Comparison of ENCODE assay signal across 18 cellular contexts in the genomic region with DNA sequence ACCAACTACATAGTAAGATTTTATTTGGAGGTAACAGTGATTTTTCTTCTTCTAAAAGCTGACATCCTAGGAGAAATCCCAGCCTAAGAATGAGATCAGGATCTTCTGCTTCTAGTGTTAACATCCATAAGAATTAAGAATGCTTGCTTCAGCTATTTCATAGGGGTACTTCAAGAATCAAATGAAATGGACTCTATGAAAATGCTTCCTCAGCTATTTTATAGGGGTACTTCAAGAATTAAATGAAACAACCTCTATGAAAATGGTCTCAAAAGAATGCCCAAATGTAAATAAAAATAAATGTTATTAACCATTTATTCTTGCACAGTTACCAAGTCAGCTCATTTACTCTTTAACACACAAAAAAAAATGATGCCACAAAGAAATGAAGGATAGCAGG. TPM values are rescaled to one million over a fixed set of nuclear protein-coding genes. Genes with fewer than 3 reads are reported as not detected.
DNase-seq lines count a peak whose midpoint lies in the region; ATAC-seq, FAIRE-seq and TF ChIP-seq lines count a peak whose summit lies in the region.
"Had no signal": no experiment of that assay in that cellular context is flagged by ENCODE, and none has a peak within 500 bp of the region (broad histone marks: within the 10 kb centered on the region; RNA-seq: fewer than 3 reads in every experiment).

No MANE protein-coding gene starts in this region.

- no peak for TF ChIP-seq CTCF in A549 (IDR thresholded peaks at IDR 0.05)
- no peak for TF ChIP-seq CTCF in OCI-LY1 (IDR thresholded peaks at IDR 0.05; ENCODE audit: low read length)
- TF ChIP-seq CTCF in K562 (IDR thresholded peaks at IDR 0.05 in 2 of 3, conservative IDR thresholded peaks at IDR 0.05 in 1 of 3; ENCODE audit: insufficient read depth in 2 of 3, low read depth in 1 of 3, low read length in 3 of 3), result no peak

- no peak overlapping the region for H3K4me2 ChIP-seq in A549
- no peak overlapping the region for H3K4me2 ChIP-seq in OCI-LY1 (ENCODE audit: low read length)
- no peak overlapping the region for H3K4me2 ChIP-seq in K562 (ENCODE audit: insufficient read depth, low read length)

- H3K9me3 ChIP-seq in A549 (no peaks in the 10 kb centered on the region), OCI-LY1 (ENCODE audit: low read length) (no peaks in the 10 kb centered on the region), K562 (replicated peaks; ENCODE audit: control insufficient read depth, insufficient read depth, low read depth, low read length) (no peaks in the 10 kb centered on the region)

- H3K9me1 ChIP-seq in K562 (ENCODE audit: control insufficient read depth, insufficient read depth, low read length), result no peaks in the 10 kb centered on the region

- intact Hi-C loops in K562 (cut with micrococcal nuclease), result no loop called here

- in situ Hi-C loops in K562 (cut with MboI), result no loop called here

- TF ChIP-seq POLR2A in A549 (IDR thresholded peaks at IDR 0.05; ENCODE audit: low read length) (no peak), K562 (conservative IDR thresholded peaks at IDR 0.05) (no peak)

- H2AFZ ChIP-seq in OCI-LY1 (ENCODE audit: low read length) (no peak overlapping the region), K562 (ENCODE audit: low read depth, low read length) (no peak overlapping the region)

- BruUV-seq in K562 (replicated peaks; lab: Mats Ljungman, UMichigan), result no TSS peak

- H3K27me3 ChIP-seq in OCI-LY1 (ENCODE audit: insufficient read depth, low read length), result no peaks in the 10 kb centered on the region
- H3K27me3 ChIP-seq in K562 (ENCODE audit: control insufficient read depth in 2 of 2, insufficient read depth in 2 of 2, low read length in 2 of 2), result no peaks in the 10 kb centered on the region
- H3K27me3 ChIP-seq: BLaER1 treated with 17β-estradiol and CSF1 and Interleukin-3, amounts not matched to agents 10 nM and 100 nM had no signal

- no peaks in the 10 kb centered on the region for H3F3A ChIP-seq in OCI-LY1 (ENCODE audit: insufficient read depth, low read length)

- FAIRE-seq in A204.1 (lab: Jason Lieb, UNC) (peak; percentile 6), A549 (lab: Jason Lieb, UNC) (no peak), K562 (lab: Jason Lieb, UNC) (no peak)

- peaks cover 98% of the 10 kb centered on the region for H3K79me2 ChIP-seq in OCI-LY1 (ENCODE audit: insufficient read depth, low read length)
- no peaks in the 10 kb centered on the region for H3K79me2 ChIP-seq in K562 (ENCODE audit: control insufficient read depth, insufficient read depth, low read length)

- H3K9me2 ChIP-seq in OCI-LY1 (ENCODE audit: low read depth, low read length), result no peaks in the 10 kb centered on the region

- no peak for TF ChIP-seq RAD21 in A549 (conservative IDR thresholded peaks at IDR 0.05 in 1 of 2, IDR thresholded peaks at IDR 0.05 in 1 of 2)
- no peak for TF ChIP-seq RAD21 in K562 (CRISPR knock-in tag; conservative IDR thresholded peaks at IDR 0.05 in 1 of 2, IDR thresholded peaks at IDR 0.05 in 1 of 2)

- H3K36me3 ChIP-seq in OCI-LY1 (ENCODE audit: insufficient read depth, low read length) (peaks cover 11% of the 10 kb centered on the region), K562 (ENCODE audit: control insufficient read depth, insufficient read depth, low read length) (no peaks in the 10 kb centered on the region)

- no peak overlapping the region for H3K9ac ChIP-seq in OCI-LY1 (ENCODE audit: low read length)
- H3K9ac ChIP-seq in K562 (ENCODE audit: insufficient read depth in 1 of 2, low read depth in 2 of 2, low read length in 2 of 2), result no peak overlapping the region
- H3K9ac ChIP-seq: BLaER1 treated with 17β-estradiol and CSF1 and Interleukin-3, amounts not matched to agents 10 nM and 100 nM had no signal

- H4K20me1 ChIP-seq in OCI-LY1 (ENCODE audit: insufficient read depth, low read length), result no peaks in the 10 kb centered on the region
- H4K20me1 ChIP-seq in K562 (replicated peaks; ENCODE audit: control insufficient read depth, insufficient read depth, low read length), result no peaks in the 10 kb centered on the region

- H3K27ac ChIP-seq in A549 (no peak overlapping the region), OCI-LY1 (ENCODE audit: low read depth, low read length, poor library complexity, severe bottlenecking) (peak overlapping the region; percentile 97), K562 (ENCODE audit: extremely low read depth, low read depth, low read length) (no peak overlapping the region)

- POLR2A ChIA-PET in A549 (lab: Yijun Ruan, JAX) (no interaction called here), K562 (lab: Yijun Ruan, JAX) (interaction anchor here (0.9 kb wide), 1 partner anchor 9 kb away, joined by 3 read pairs; no protein-coding TSS in a partner anchor)

- TF ChIP-seq EP300 in A549 (IDR thresholded peaks at IDR 0.05) (no peak), K562 (IDR thresholded peaks at IDR 0.05; ENCODE audit: low read length) (no peak)

- CTCF ChIA-PET in A549 (lab: Yijun Ruan, JAX), result no interaction called here
- CTCF ChIA-PET in K562 (lab: Yijun Ruan, JAX; ENCODE audit: low intra/inter-chr PET ratio), result no interaction called here

- H3K4me1 ChIP-seq in A549, result no peaks in the 10 kb centered on the region
- H3K4me1 ChIP-seq in OCI-LY1 (ENCODE audit: insufficient read depth, low read length, severe bottlenecking), result peaks cover 93% of the 10 kb centered on the region
- H3K4me1 ChIP-seq in K562 (replicated peaks in 1 of 2; ENCODE audit: control insufficient read depth in 2 of 2, insufficient read depth in 2 of 2, low read length in 2 of 2), result peaks cover 0 to 14% of the 10 kb centered on the region in 2 experiments; a peak in 2 of 5 replicates

- ATAC-seq in A549 (no peak), K562 (no peak), GM18858 (IDR thresholded peaks at IDR 0.05; ENCODE audit: unreplicated experiment) (no peak)
- ATAC-seq: CD8-positive, alpha-beta T cell; HCT116 had no signal

- DNase-seq in A549 (ENCODE audit: low read depth in 1 of 2, low spot score in 1 of 2), result no peak
- DNase-seq in K562 (ENCODE audit: extremely low read depth in 1 of 4, low spot score in 3 of 4), result no peak
- DNase-seq in NCI-H2196 (lab: John Stamatoyannopoulos, UW; ENCODE audit: unreplicated experiment), result no peak
- DNase-seq: CD8-positive, alpha-beta T cell; COR-L47; DMS 273 treated with DMSO at 0.1 percent for 48 hours; DMS53; GF-D8; GOT3; H7; HFFc6; Karpas-422; KBM-7 had no signal

- H3K4me3 ChIP-seq in A549 (no peak overlapping the region), OCI-LY1 (ENCODE audit: low read depth, low read length, poor library complexity, severe bottlenecking) (no peak overlapping the region), K562 (no peak overlapping the region)
- H3K4me3 ChIP-seq: BLaER1 treated with 17β-estradiol and CSF1 and Interleukin-3, amounts not matched to agents 10 nM and 100 nM had no signal

TF ChIP-seq in A549, 52 proteins besides CTCF, POLR2A, EP300 and RAD21:
- TF ChIP-seq MAFK (IDR thresholded peaks at IDR 0.05; ENCODE audit: partially characterized antibody), result peak; percentile 76
- TF ChIP-seq ZC3H11A (IDR thresholded peaks at IDR 0.05), result no peak

TF ChIP-seq in K562, 482 proteins besides CTCF, POLR2A, EP300 and RAD21:
- TF ChIP-seq C11orf30 (IDR thresholded peaks at IDR 0.05; ENCODE audit: low read depth) (peak; percentile 65), ZNF316 (IDR thresholded peaks at IDR 0.05) (peak; percentile 82), MAFK (IDR thresholded peaks at IDR 0.05; ENCODE audit: low read length) (peak; percentile 55; the same call in 1 of the 2 replicates), MAFG (tag; conservative IDR thresholded peaks at IDR 0.05) (peak; percentile 42; the same call in 1 of the 2 replicates), MAFF (IDR thresholded peaks at IDR 0.05; ENCODE audit: low read length) (peak; percentile 71), HDAC3 (IDR thresholded peaks at IDR 0.05; ENCODE audit: borderline replicate concordance, partially characterized antibody) (no peak)

RNA-seq across cellular contexts. Expression of gene ZNF608, which starts 31.5 kb away (rescaled TPM):
- polyA plus RNA-seq in A549 (2011; rRNA removed) (1.8 and 2.5 TPM in 2 replicates), A549 (2017; fragmentation: RNase III; extraction: RNeasy Plus Mini Kit Qiagen cat#74134 plus additional on column Dnase treatment) (0.43 to 0.77 TPM (median 0.66 TPM) in 3 replicates), K562 (2011; rRNA removed) (0.69 and 0.89 TPM in 2 replicates), K562 (2014; fragmentation: Illumina TruSeq; extraction: Trizol) (1.1 and 1.4 TPM in 2 replicates), K562 (2014; fragmentation: Nextera tagmentation; extraction: Ambion mirVana) (under 1 TPM; 0.38 to 0.83 TPM), K562 (2014; rRNA removed) (0.69 and 1.5 TPM in 2 replicates)
- polyA plus RNA-seq in A549 (2012; cell fraction: cytosol; rRNA removed), result 0.34 and 0.38 TPM in 2 replicates
- polyA plus RNA-seq in A549 (2012; cell fraction: nucleus; rRNA removed), result 0.46 and 0.84 TPM in 2 replicates
- polyA minus RNA-seq in A549 (2011; rRNA and poly(A)+ RNA removed), result 1.4 and 2.5 TPM in 2 replicates
- 0.76 and 2.3 TPM in 2 replicates for total RNA-seq in K562 (2011; cell fraction: chromatin; rRNA removed; ENCODE audit: low replicate concordance)
- total RNA-seq in K562 (2011; cell fraction: nucleolus; rRNA removed), result 0.92 and 1.3 TPM in 2 replicates
- total RNA-seq in K562 (2011; cell fraction: nucleoplasm; rRNA removed), result 1.0 and 1.8 TPM in 2 replicates
- total RNA-seq in K562 (2014; rRNA removed) (1.00 and 1.5 TPM in 2 replicates), K562 (2014; rRNA removed; fragmentation: Illumina TruSeq; extraction: Trizol) (1.4 and 1.5 TPM in 2 replicates), K562 (2015; rRNA removed; fragmentation: Illumina TruSeq; extraction: Trizol) (1.5 and 1.6 TPM in 2 replicates), K562 (2021) (1.5 and 2.3 TPM in 2 replicates)
- polyA plus RNA-seq in K562 (2011; cell fraction: cytosol; rRNA removed), result 0.28 and 0.36 TPM in 2 replicates
- polyA plus RNA-seq in K562 (2011; cell fraction: nucleus; rRNA removed), result 0.48 and 1.3 TPM in 2 replicates
- polyA plus RNA-seq in K562 (2012), result 1.5 and 3.0 TPM in 2 replicates
- polyA minus RNA-seq in K562 (2011; rRNA and poly(A)+ RNA removed), result 0.93 and 1.3 TPM in 2 replicates
- 0.36 TPM in 1 of 2 replicates, not detected in the other for polyA minus RNA-seq in K562 (2011; cell fraction: cytosol; rRNA and poly(A)+ RNA removed)
- polyA minus RNA-seq in K562 (2011; cell fraction: nucleus; rRNA and poly(A)+ RNA removed), result 0.33 and 0.54 TPM in 2 replicates
